Comparison of ENCODE assay signal across 17 cellular contexts in the genomic region with DNA sequence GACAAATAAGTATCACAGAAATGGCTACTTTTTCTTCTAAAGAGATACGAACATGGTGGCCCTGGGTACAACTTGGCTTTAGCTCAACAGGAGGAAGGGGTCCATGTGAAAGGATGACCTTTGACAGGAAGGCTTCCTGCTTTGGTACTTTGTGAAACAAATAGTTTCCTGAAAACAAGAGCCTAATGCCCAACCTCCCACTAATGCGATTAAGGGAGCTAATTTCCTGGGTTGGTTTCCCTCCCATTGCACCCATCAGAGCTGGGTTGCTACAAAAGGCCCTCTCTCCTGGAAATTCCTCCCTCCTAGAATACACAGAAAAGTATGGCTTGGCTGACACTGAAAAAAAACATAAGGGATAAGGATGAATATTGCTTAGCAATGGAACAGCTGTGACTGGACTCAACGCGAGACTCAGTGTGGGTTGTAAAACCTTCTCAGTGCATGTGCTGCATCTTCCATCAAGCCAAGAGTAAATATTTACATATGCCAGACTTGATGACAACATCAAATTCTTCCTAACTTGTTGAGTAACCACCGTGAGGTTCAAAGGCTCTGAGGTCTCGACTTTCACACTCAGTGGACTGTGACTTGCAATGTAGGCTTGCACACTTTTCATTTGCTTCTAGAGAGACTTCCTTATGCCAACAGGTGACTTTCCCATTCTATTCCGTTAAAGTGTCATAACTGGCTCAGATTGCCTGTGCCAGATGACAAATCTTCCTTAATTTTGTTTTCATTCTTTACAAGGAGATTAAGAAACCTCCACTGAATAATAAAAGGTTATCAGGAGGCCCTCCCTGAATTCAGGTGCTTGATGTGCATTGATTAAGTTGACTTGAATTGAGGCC.
A peak's percentile ranks its signal among the peaks of the same experiment; 100 is the strongest.
DNase-seq lines count a peak whose midpoint lies in the region; ATAC-seq lines count a peak whose summit lies in the region.
"Had no signal": no experiment of that assay in that cellular context is flagged by ENCODE, and none has a peak within 500 bp of the region (broad histone marks: within the 10 kb centered on the region; RNA-seq: fewer than 3 reads in every experiment).

No MANE protein-coding gene starts in this region.

- H3K27me3 ChIP-seq in aorta (ENCODE audit: control insufficient read depth in 1 of 2, insufficient read depth in 2 of 2, low read length in 1 of 2): no peaks in the 10 kb centered on the region
- H3K27me3 ChIP-seq: BLaER1, transverse colon had no signal

- intact Hi-C loops in left colon (cut with DNase I, micrococcal nuclease): no loop called here
- intact Hi-C loops in activated CD4-positive, alpha-beta T cell treated with anti-CD3 and anti-CD28 coated beads, Interleukin-2, amount 10 ng/mL, durations not matched to agents 24 days and 14 days (cut with micrococcal nuclease): no loop called here
- intact Hi-C loops in aorta (cut with DNase I): no loop called here

- peaks cover 15 to 16% of the 10 kb centered on the region in 2 donors for H3K36me3 ChIP-seq in aorta (ENCODE audit: control insufficient read depth in 1 of 2, insufficient read depth in 2 of 2, low read length in 1 of 2)
- H3K36me3 ChIP-seq: BLaER1, transverse colon had no signal

- H3K27ac Mint-ChIP-seq in activated CD4-positive, alpha-beta T cell treated with anti-CD3 and anti-CD28 coated beads, Interleukin-2, amount 10 ng/mL, durations not matched to agents 24 days and 14 days: no peak overlapping the region
- H3K27ac Mint-ChIP-seq: IgD-negative memory B cell had no signal

- no peaks in the 10 kb centered on the region for H3K9me3 ChIP-seq in aorta (ENCODE audit: control insufficient read depth, low read length)
- H3K9me3 ChIP-seq: BLaER1, transverse colon had no signal

- 78 to 79% methylated on average over 7 of the region's 7 CpGs for WGBS in aorta, 2 donors

- H3K9me3 Mint-ChIP-seq in activated CD4-positive, alpha-beta T cell treated with anti-CD3 and anti-CD28 coated beads, Interleukin-2, amount 10 ng/mL, durations not matched to agents 24 days and 14 days: peaks cover 8% of the 10 kb centered on the region

- H3K4me3 ChIP-seq in aorta (ENCODE audit: low read length in 2 of 2): no peak overlapping the region
- H3K4me3 ChIP-seq: BLaER1, transverse colon had no signal

- DNase-seq in HuH-7.5 (ENCODE audit: low spot score) (peak; percentile 24), dermis blood vessel endothelial cell (peak; percentile 37), left colon (no peak), renal cortical epithelial cell (ENCODE audit: low read depth) (peak; percentile 99), NCI-H187 treated with DMSO at 0.1 percent for 48 hours (lab: John Stamatoyannopoulos, UW) (no peak), aorta (no peak)
- no peak for DNase-seq in activated CD4-positive, alpha-beta T cell treated with anti-CD3 and anti-CD28 coated beads, Interleukin-2, amount 10 ng/mL, durations not matched to agents 24 days and 14 days
- DNase-seq: activated CD4-positive, CD25-positive, alpha-beta regulatory T cell; islet precursor cell; NCI-H2227 treated with DMSO at 0.1 percent for 48 hours; posterior cingulate gyrus; SHP77; stimulated activated naive CD4-positive, alpha-beta T cell treated with Interleukin-2 at 50 U/mL for 16 hours; transverse colon had no signal

- H3K36me3 Mint-ChIP-seq in activated CD4-positive, alpha-beta T cell treated with anti-CD3 and anti-CD28 coated beads, Interleukin-2, amount 10 ng/mL, durations not matched to agents 24 days and 14 days (ENCODE audit: low read depth): no peaks in the 10 kb centered on the region
- H3K36me3 Mint-ChIP-seq: IgD-negative memory B cell had no signal

- ATAC-seq in left colon (peak; percentile 37), aorta (ENCODE audit: low FRiP score) (no peak)
- ATAC-seq: HCT116 had no signal

- no peaks in the 10 kb centered on the region for H3K27me3 Mint-ChIP-seq in activated CD4-positive, alpha-beta T cell treated with anti-CD3 and anti-CD28 coated beads, Interleukin-2, amount 10 ng/mL, durations not matched to agents 24 days and 14 days
- H3K27me3 Mint-ChIP-seq: IgD-negative memory B cell had no signal

- H3K4me1 ChIP-seq in aorta (ENCODE audit: control insufficient read depth in 1 of 2, insufficient read depth in 2 of 2, low read length in 2 of 2): no peaks in the 10 kb centered on the region
- H3K4me1 ChIP-seq: BLaER1, transverse colon had no signal

- no peaks in the 10 kb centered on the region for H3K4me1 Mint-ChIP-seq in activated CD4-positive, alpha-beta T cell treated with anti-CD3 and anti-CD28 coated beads, Interleukin-2, amount 10 ng/mL, durations not matched to agents 24 days and 14 days
- H3K4me1 Mint-ChIP-seq: IgD-negative memory B cell had no signal

- H3K4me3 Mint-ChIP-seq in activated CD4-positive, alpha-beta T cell treated with anti-CD3 and anti-CD28 coated beads, Interleukin-2, amount 10 ng/mL, durations not matched to agents 24 days and 14 days: no peak overlapping the region
- H3K4me3 Mint-ChIP-seq: IgD-negative memory B cell had no signal

- H3K27ac ChIP-seq in aorta (ENCODE audit: low read depth in 1 of 2, low read length in 2 of 2): no peak overlapping the region
- H3K27ac ChIP-seq: BLaER1 had no signal

Comparison
In these comparisons a context has a peak if more than half of its experiments do, and no peak if none do; other contexts are left out.
1. DNase-seq: peak in HuH-7.5 (single experiment), dermis blood vessel endothelial cell (single experiment) and renal cortical epithelial cell (single experiment); none in left colon (0 of 2), activated CD4-positive, alpha-beta T cell treated with anti-CD3 and anti-CD28 coated beads, Interleukin-2, amount 10 ng/mL, durations not matched to agents 24 days and 14 days (single experiment), NCI-H187 treated with DMSO at 0.1 percent for 48 hours (single experiment) and aorta (0 of 2).